ENCODE assay signal across 1 cellular context in genomic region chr12:6701078-6701768, GRCh38.
TF ChIP-seq lines count a peak whose summit lies in the region.

No MANE protein-coding gene starts in this region.

TF ChIP-seq in H1, 55 proteins besides CTCF, POLR2A, EP300 and RAD21:
- TF ChIP-seq SUZ12 (IDR thresholded peaks at IDR 0.05; ENCODE audit: low read length) = no peak
- peak; percentile 73 for TF ChIP-seq JUND (IDR thresholded peaks at IDR 0.05; ENCODE audit: low read length)
- TF ChIP-seq KDM1A (IDR thresholded peaks at IDR 0.05; ENCODE audit: borderline replicate concordance, low read length) = peak; percentile 93
